In the genomic region with DNA sequence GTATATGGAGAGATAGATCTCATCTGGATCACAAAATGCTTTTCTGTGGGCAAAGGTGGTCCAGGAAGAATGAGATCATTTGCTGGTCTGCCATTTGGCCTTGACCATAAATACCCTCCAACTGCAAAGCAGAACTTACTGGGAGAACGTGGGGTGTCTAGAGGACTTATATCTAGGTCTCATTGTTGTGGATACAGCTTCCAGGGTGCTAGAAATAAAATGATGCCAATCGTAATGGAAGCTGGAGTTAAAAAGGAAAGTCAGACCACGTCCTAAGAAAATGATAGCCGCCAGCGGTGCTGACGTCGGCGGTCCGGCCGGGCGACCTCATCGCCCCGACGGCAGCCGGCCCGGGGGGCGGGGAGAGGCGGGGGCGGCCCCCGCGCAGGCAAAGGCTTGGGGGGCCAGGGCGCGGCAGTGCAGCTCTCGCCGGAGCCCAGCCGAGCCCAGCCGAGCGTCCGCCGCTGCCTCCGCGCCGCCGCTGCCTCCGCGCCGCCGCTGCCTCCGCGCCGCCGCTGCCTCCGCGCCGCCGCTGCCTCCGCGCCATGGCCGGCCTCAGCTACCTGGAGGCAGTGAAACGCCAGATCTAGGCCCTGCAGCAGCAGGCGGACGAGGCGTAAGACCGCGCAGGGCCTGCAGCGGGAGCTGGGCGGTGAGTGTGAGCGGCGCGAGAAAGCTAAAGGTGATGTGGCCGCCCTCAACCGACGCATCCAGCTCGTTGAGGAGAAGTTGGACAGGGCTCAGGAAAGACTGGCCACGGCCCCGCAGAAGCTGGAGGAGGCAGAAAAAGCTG, we compare ENCODE assay signal across 1 cellular context.
TF ChIP-seq lines count a peak whose summit lies in the region.

No MANE protein-coding gene starts in this region.

TF ChIP-seq in HepG2, 621 proteins besides CTCF, POLR2A, EP300 and RAD21 (continued from another document and continues in another):
- TF ChIP-seq, protein P1, sequence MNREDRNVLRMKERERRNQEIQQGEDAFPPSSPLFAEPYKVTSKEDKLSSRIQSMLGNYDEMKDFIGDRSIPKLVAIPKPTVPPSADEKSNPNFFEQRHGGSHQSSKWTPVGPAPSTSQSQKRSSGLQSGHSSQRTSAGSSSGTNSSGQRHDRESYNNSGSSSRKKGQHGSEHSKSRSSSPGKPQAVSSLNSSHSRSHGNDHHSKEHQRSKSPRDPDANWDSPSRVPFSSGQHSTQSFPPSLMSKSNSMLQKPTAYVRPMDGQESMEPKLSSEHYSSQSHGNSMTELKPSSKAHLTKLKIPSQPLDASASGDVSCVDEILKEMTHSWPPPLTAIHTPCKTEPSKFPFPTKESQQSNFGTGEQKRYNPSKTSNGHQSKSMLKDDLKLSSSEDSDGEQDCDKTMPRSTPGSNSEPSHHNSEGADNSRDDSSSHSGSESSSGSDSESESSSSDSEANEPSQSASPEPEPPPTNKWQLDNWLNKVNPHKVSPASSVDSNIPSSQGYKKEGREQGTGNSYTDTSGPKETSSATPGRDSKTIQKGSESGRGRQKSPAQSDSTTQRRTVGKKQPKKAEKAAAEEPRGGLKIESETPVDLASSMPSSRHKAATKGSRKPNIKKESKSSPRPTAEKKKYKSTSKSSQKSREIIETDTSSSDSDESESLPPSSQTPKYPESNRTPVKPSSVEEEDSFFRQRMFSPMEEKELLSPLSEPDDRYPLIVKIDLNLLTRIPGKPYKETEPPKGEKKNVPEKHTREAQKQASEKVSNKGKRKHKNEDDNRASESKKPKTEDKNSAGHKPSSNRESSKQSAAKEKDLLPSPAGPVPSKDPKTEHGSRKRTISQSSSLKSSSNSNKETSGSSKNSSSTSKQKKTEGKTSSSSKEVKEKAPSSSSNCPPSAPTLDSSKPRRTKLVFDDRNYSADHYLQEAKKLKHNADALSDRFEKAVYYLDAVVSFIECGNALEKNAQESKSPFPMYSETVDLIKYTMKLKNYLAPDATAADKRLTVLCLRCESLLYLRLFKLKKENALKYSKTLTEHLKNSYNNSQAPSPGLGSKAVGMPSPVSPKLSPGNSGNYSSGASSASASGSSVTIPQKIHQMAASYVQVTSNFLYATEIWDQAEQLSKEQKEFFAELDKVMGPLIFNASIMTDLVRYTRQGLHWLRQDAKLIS (CRISPR knock-in tag; IDR thresholded peaks at IDR 0.05), result no peak
- no peak for TF ChIP-seq SMYD3 (CRISPR knock-in tag; IDR thresholded peaks at IDR 0.05)
- TF ChIP-seq ZNF605 (CRISPR knock-in tag; IDR thresholded peaks at IDR 0.05), result no peak
- no peak for TF ChIP-seq MIER2 (CRISPR knock-in tag; IDR thresholded peaks at IDR 0.05)
- TF ChIP-seq BRF2 (CRISPR knock-in tag; IDR thresholded peaks at IDR 0.05), result no peak
- TF ChIP-seq GZF1 (CRISPR knock-in tag; IDR thresholded peaks at IDR 0.05), result peak; percentile 48; the same call in 1 of the 2 replicates
- no peak for TF ChIP-seq MLLT10 (CRISPR knock-in tag; IDR thresholded peaks at IDR 0.05)
- no peak for TF ChIP-seq KLF15 (CRISPR knock-in tag; IDR thresholded peaks at IDR 0.05; ENCODE audit: borderline replicate concordance)
- TF ChIP-seq ZNF337 (CRISPR knock-in tag; IDR thresholded peaks at IDR 0.05; ENCODE audit: borderline replicate concordance, low read depth), result no peak
- no peak for TF ChIP-seq ZNF264 (CRISPR knock-in tag; IDR thresholded peaks at IDR 0.05)
- TF ChIP-seq MAFF (IDR thresholded peaks at IDR 0.05; ENCODE audit: low read depth, low read length), result no peak
- no peak for TF ChIP-seq MXD4 (CRISPR knock-in tag; IDR thresholded peaks at IDR 0.05)
- TF ChIP-seq, protein P2, sequence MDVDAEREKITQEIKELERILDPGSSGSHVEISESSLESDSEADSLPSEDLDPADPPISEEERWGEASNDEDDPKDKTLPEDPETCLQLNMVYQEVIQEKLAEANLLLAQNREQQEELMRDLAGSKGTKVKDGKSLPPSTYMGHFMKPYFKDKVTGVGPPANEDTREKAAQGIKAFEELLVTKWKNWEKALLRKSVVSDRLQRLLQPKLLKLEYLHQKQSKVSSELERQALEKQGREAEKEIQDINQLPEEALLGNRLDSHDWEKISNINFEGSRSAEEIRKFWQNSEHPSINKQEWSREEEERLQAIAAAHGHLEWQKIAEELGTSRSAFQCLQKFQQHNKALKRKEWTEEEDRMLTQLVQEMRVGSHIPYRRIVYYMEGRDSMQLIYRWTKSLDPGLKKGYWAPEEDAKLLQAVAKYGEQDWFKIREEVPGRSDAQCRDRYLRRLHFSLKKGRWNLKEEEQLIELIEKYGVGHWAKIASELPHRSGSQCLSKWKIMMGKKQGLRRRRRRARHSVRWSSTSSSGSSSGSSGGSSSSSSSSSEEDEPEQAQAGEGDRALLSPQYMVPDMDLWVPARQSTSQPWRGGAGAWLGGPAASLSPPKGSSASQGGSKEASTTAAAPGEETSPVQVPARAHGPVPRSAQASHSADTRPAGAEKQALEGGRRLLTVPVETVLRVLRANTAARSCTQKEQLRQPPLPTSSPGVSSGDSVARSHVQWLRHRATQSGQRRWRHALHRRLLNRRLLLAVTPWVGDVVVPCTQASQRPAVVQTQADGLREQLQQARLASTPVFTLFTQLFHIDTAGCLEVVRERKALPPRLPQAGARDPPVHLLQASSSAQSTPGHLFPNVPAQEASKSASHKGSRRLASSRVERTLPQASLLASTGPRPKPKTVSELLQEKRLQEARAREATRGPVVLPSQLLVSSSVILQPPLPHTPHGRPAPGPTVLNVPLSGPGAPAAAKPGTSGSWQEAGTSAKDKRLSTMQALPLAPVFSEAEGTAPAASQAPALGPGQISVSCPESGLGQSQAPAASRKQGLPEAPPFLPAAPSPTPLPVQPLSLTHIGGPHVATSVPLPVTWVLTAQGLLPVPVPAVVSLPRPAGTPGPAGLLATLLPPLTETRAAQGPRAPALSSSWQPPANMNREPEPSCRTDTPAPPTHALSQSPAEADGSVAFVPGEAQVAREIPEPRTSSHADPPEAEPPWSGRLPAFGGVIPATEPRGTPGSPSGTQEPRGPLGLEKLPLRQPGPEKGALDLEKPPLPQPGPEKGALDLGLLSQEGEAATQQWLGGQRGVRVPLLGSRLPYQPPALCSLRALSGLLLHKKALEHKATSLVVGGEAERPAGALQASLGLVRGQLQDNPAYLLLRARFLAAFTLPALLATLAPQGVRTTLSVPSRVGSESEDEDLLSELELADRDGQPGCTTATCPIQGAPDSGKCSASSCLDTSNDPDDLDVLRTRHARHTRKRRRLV (CRISPR knock-in tag; IDR thresholded peaks at IDR 0.05), result no peak
- no peak for TF ChIP-seq MEIS2 (CRISPR knock-in tag; IDR thresholded peaks at IDR 0.05)
- no peak for TF ChIP-seq SMAD9 (CRISPR knock-in tag; IDR thresholded peaks at IDR 0.05)
- TF ChIP-seq WIZ (CRISPR knock-in tag; IDR thresholded peaks at IDR 0.05), result no peak
- no peak for TF ChIP-seq GATAD2A (CRISPR knock-in tag; IDR thresholded peaks at IDR 0.05)
- 0 out of 2 replicates have a peak, but pooled peaks have one; percentile 39 for TF ChIP-seq ZSCAN31 (CRISPR knock-in tag; IDR thresholded peaks at IDR 0.05; ENCODE audit: low read depth)
- TF ChIP-seq ZNF33B (CRISPR knock-in tag; IDR thresholded peaks at IDR 0.05), result no peak
- TF ChIP-seq PHF5A (CRISPR knock-in tag; IDR thresholded peaks at IDR 0.05; ENCODE audit: low read depth, unreplicated experiment), result no peak
- no peak for TF ChIP-seq SOX13 (IDR thresholded peaks at IDR 0.05)
- TF ChIP-seq SOX13 (CRISPR knock-in tag; conservative IDR thresholded peaks at IDR 0.05 in 1 of 2, IDR thresholded peaks at IDR 0.05 in 1 of 2), result no peak
- TF ChIP-seq, protein P3, sequence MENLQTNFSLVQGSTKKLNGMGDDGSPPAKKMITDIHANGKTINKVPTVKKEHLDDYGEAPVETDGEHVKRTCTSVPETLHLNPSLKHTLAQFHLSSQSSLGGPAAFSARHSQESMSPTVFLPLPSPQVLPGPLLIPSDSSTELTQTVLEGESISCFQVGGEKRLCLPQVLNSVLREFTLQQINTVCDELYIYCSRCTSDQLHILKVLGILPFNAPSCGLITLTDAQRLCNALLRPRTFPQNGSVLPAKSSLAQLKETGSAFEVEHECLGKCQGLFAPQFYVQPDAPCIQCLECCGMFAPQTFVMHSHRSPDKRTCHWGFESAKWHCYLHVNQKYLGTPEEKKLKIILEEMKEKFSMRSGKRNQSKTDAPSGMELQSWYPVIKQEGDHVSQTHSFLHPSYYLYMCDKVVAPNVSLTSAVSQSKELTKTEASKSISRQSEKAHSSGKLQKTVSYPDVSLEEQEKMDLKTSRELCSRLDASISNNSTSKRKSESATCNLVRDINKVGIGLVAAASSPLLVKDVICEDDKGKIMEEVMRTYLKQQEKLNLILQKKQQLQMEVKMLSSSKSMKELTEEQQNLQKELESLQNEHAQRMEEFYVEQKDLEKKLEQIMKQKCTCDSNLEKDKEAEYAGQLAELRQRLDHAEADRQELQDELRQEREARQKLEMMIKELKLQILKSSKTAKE (CRISPR knock-in tag; IDR thresholded peaks at IDR 0.05; ENCODE audit: borderline replicate concordance), result 0 out of 2 replicates have a peak, but pooled peaks have one; percentile 34
- peak; percentile 36; the same call in 1 of the 2 replicates for TF ChIP-seq MEF2D (CRISPR knock-in tag; IDR thresholded peaks at IDR 0.05)
- TF ChIP-seq ZNF670 (CRISPR knock-in tag; IDR thresholded peaks at IDR 0.05; ENCODE audit: borderline replicate concordance), result no peak
- TF ChIP-seq, protein P4, sequence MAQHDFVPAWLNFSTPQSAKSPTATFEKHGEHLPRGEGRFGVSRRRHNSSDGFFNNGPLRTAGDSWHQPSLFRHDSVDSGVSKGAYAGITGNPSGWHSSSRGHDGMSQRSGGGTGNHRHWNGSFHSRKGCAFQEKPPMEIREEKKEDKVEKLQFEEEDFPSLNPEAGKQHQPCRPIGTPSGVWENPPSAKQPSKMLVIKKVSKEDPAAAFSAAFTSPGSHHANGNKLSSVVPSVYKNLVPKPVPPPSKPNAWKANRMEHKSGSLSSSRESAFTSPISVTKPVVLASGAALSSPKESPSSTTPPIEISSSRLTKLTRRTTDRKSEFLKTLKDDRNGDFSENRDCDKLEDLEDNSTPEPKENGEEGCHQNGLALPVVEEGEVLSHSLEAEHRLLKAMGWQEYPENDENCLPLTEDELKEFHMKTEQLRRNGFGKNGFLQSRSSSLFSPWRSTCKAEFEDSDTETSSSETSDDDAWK (CRISPR knock-in tag; IDR thresholded peaks at IDR 0.05), result no peak
- TF ChIP-seq ZMYM2 (CRISPR knock-in tag; IDR thresholded peaks at IDR 0.05), result no peak
- no peak for TF ChIP-seq ZNF713 (CRISPR knock-in tag; IDR thresholded peaks at IDR 0.05)
- no peak for TF ChIP-seq HOXA7 (CRISPR knock-in tag; IDR thresholded peaks at IDR 0.05)
- no peak for TF ChIP-seq KAT2B (IDR thresholded peaks at IDR 0.05; ENCODE audit: borderline replicate concordance, low read depth, low read length)
- TF ChIP-seq DDIT3 (CRISPR knock-in tag; IDR thresholded peaks at IDR 0.05), result no peak
- peak; percentile 27 for TF ChIP-seq MED1 (CRISPR knock-in tag; IDR thresholded peaks at IDR 0.05)
- no peak for TF ChIP-seq CBX1 (IDR thresholded peaks at IDR 0.05; ENCODE audit: low read depth)
- TF ChIP-seq, protein P5, sequence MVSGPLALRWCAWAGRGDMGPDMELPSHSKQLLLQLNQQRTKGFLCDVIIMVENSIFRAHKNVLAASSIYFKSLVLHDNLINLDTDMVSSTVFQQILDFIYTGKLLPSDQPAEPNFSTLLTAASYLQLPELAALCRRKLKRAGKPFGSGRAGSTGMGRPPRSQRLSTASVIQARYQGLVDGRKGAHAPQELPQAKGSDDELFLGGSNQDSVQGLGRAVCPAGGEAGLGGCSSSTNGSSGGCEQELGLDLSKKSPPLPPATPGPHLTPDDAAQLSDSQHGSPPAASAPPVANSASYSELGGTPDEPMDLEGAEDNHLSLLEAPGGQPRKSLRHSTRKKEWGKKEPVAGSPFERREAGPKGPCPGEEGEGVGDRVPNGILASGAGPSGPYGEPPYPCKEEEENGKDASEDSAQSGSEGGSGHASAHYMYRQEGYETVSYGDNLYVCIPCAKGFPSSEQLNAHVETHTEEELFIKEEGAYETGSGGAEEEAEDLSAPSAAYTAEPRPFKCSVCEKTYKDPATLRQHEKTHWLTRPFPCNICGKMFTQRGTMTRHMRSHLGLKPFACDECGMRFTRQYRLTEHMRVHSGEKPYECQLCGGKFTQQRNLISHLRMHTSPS (CRISPR knock-in tag; IDR thresholded peaks at IDR 0.05; ENCODE audit: low read depth), result no peak
- no peak for TF ChIP-seq SUZ12 (IDR thresholded peaks at IDR 0.05; ENCODE audit: low read depth, low read length)
- no peak for TF ChIP-seq RCOR2 (CRISPR knock-in tag; IDR thresholded peaks at IDR 0.05)
- TF ChIP-seq PREB (CRISPR knock-in tag; IDR thresholded peaks at IDR 0.05), result no peak
- no peak for TF ChIP-seq PITX1 (CRISPR knock-in tag; IDR thresholded peaks at IDR 0.05)
- TF ChIP-seq, protein P6, sequence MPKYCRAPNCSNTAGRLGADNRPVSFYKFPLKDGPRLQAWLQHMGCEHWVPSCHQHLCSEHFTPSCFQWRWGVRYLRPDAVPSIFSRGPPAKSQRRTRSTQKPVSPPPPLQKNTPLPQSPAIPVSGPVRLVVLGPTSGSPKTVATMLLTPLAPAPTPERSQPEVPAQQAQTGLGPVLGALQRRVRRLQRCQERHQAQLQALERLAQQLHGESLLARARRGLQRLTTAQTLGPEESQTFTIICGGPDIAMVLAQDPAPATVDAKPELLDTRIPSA (CRISPR knock-in tag; IDR thresholded peaks at IDR 0.05; ENCODE audit: borderline replicate concordance), result no peak
- TF ChIP-seq CC2D1A (CRISPR knock-in tag; IDR thresholded peaks at IDR 0.05), result no peak
